13 cellular contexts compared by ENCODE assay signal in the genomic region with DNA sequence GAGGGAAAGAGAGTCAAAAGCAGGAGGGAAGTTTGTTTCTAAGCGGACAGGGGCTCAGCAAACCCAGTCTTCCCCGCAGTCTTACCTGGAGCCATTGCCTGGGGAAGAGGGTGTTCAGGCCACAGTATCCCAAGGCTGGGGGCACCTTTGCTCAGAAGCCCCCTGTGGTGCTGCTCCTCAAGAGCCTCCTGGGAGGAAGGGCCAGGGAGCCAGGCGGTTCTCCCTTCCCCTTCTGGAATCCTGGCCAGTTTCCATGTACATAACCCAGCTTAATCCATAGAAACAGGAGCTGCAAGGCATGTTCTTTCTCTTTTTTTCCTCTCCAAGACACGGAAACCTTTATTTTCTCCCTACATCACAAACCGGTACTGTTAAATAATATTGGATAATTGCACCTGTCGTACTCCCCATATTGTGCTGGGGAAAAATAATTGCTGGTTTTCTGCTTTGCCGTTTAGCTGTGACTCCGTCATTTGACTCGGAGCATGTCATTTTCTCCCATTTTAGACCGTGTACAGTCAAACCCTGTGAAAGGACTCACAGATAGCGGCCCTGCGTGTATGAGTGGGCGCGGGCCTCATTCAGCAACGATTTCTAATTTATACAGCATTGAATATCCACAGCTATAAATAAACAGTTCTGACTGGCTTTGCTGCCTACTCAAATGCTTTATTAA.
DNase-seq lines count a peak whose midpoint lies in the region; ATAC-seq, FAIRE-seq and TF ChIP-seq lines count a peak whose summit lies in the region.
"Had no signal": no experiment of that assay in that cellular context is flagged by ENCODE, and none has a peak within 500 bp of the region (broad histone marks: within the 10 kb centered on the region; RNA-seq: fewer than 3 reads in every experiment).

No MANE protein-coding gene starts in this region.

- no peak for FAIRE-seq in astrocyte (lab: Jason Lieb, UNC)
- FAIRE-seq: endometrium, urothelium cell line had no signal

- H3K36me3 Mint-ChIP-seq in CD4-positive, alpha-beta memory T cell: no peaks in the 10 kb centered on the region
- no peaks in the 10 kb centered on the region for H3K36me3 Mint-ChIP-seq in astrocyte (ENCODE audit: low read depth, unreplicated experiment)

- WGBS in psoas muscle, 3 donors: 37 to 48% (median 41%) methylated on average over 15 of the region's 15 CpGs

- intact Hi-C loops in CD4-positive, alpha-beta memory T cell (cut with micrococcal nuclease): loop anchor here (1.0 to 5.0 kb wide), 4 partner anchors 18 to 619 kb away; partner anchors contain the start of gene SMIM13
- intact Hi-C loops in psoas muscle (cut with DNase I) (no loop called here), Right ventricle myocardium superior (cut with DNase I) (no loop called here)

- H3K27ac ChIP-seq in CD4-positive, alpha-beta memory T cell (ENCODE audit: low read depth, low read length): peak overlapping the region; percentile 39
- H3K27ac ChIP-seq in astrocyte (ENCODE audit: low read depth, low read length): no peak overlapping the region
- peak overlapping the region; percentile 9 for H3K27ac ChIP-seq in psoas muscle
- H3K27ac ChIP-seq: SK-N-MC had no signal

- H3K4me2 ChIP-seq in astrocyte (ENCODE audit: low read length): peak overlapping the region; percentile 49

- H2AFZ ChIP-seq in astrocyte (ENCODE audit: low read depth, low read length): peak overlapping the region; percentile 30

- H3K9me3 Mint-ChIP-seq in CD4-positive, alpha-beta memory T cell: no peaks in the 10 kb centered on the region
- H3K9me3 Mint-ChIP-seq in astrocyte (ENCODE audit: unreplicated experiment): no peaks in the 10 kb centered on the region

- no peaks in the 10 kb centered on the region for H3K27me3 ChIP-seq in CD4-positive, alpha-beta memory T cell (ENCODE audit: insufficient read depth, low read length)
- H3K27me3 ChIP-seq in astrocyte (ENCODE audit: insufficient read depth, low read length): no peaks in the 10 kb centered on the region
- no peaks in the 10 kb centered on the region for H3K27me3 ChIP-seq in psoas muscle (ENCODE audit: insufficient read depth in 3 of 3, low read length in 2 of 3)

- ATAC-seq in HG03378 (IDR thresholded peaks at IDR 0.05; ENCODE audit: unreplicated experiment) (peak; percentile 18), psoas muscle (no peak), Right ventricle myocardium superior (ENCODE audit: poor library complexity) (no peak)
- ATAC-seq: left ventricle myocardium superior had no signal

- no peaks in the 10 kb centered on the region for H3K27me3 Mint-ChIP-seq in CD4-positive, alpha-beta memory T cell
- H3K27me3 Mint-ChIP-seq in astrocyte (ENCODE audit: low read depth, unreplicated experiment): no peaks in the 10 kb centered on the region

- POLR2A ChIA-PET in CD4-positive, alpha-beta memory T cell (lab: Charles Lee; ENCODE audit: partially characterized antibody): interaction anchor here (0.7 to 5.8 kb wide), 8 partner anchors 10 to 522 kb away, joined by 3 to 45 read pairs (median 10); partner anchors contain the start of gene HIVEP1

- TF ChIP-seq CTCF in astrocyte (IDR thresholded peaks at IDR 0.05; ENCODE audit: insufficient read depth, low read depth, low read length) (no peak), psoas muscle (IDR thresholded peaks at IDR 0.05) (no peak)

- H3K4me3 Mint-ChIP-seq in CD4-positive, alpha-beta memory T cell: peak overlapping the region in 7 of 8 donors; percentile 54 to 85 (median 69)
- no peak overlapping the region for H3K4me3 Mint-ChIP-seq in astrocyte (ENCODE audit: unreplicated experiment)

- no peak for DNase-seq in CD4-positive, alpha-beta memory T cell
- peak; percentile 38 for DNase-seq in astrocyte (ENCODE audit: low read depth)
- DNase-seq in psoas muscle: no peak
- DNase-seq in DMS 273 treated with DMSO at 0.1 percent for 48 hours (lab: John Stamatoyannopoulos, UW): no peak
- DNase-seq in HK-2 (ENCODE audit: unreplicated experiment): no peak
- DNase-seq in Right ventricle myocardium superior: no peak
- no peak for DNase-seq in SW 1271 (lab: John Stamatoyannopoulos, UW)
- DNase-seq: left ventricle myocardium superior, NCI-H2171 had no signal

- H3K4me1 ChIP-seq in CD4-positive, alpha-beta memory T cell (ENCODE audit: insufficient read depth, low read length): peaks cover 65% of the 10 kb centered on the region
- peaks cover 7% of the 10 kb centered on the region for H3K4me1 ChIP-seq in astrocyte (ENCODE audit: insufficient read depth, low read length)
- peaks cover 11% of the 10 kb centered on the region for H3K4me1 ChIP-seq in psoas muscle

- H3K9me3 ChIP-seq in CD4-positive, alpha-beta memory T cell (ENCODE audit: control insufficient read depth in 1 of 2, low read length in 2 of 2): no peaks in the 10 kb centered on the region
- H3K9me3 ChIP-seq in astrocyte (ENCODE audit: insufficient read depth, low read depth, low read length) (no peaks in the 10 kb centered on the region), psoas muscle (no peaks in the 10 kb centered on the region)

- H3K4me3 ChIP-seq in CD4-positive, alpha-beta memory T cell (ENCODE audit: low read length in 2 of 2): no peak overlapping the region
- H3K4me3 ChIP-seq in astrocyte (ENCODE audit: insufficient read depth, low read depth, low read length): no peak overlapping the region
- peak overlapping the region; percentile 3 for H3K4me3 ChIP-seq in psoas muscle
- H3K4me3 ChIP-seq: SK-N-MC had no signal

- H3K27ac Mint-ChIP-seq in CD4-positive, alpha-beta memory T cell: peak overlapping the region; percentile 89 to 98 (median 95)
- no peak overlapping the region for H3K27ac Mint-ChIP-seq in astrocyte (ENCODE audit: unreplicated experiment)

- H3K4me1 Mint-ChIP-seq in CD4-positive, alpha-beta memory T cell: peaks cover 52 to 69% (median 63%) of the 10 kb centered on the region in 4 donors
- H3K4me1 Mint-ChIP-seq in astrocyte (ENCODE audit: low read depth, unreplicated experiment): peaks cover 10% of the 10 kb centered on the region

- H3K79me2 ChIP-seq in astrocyte (ENCODE audit: insufficient read depth, low read length): no peaks in the 10 kb centered on the region

- H3K9ac ChIP-seq in astrocyte (ENCODE audit: low read length): no peak overlapping the region

- CTCF ChIA-PET in CD4-positive, alpha-beta memory T cell (lab: Charles Lee; ENCODE audit: partially characterized antibody): interaction anchor here (0.8 to 3.7 kb wide), 8 partner anchors 9 to 303 kb away, joined by 3 to 16 read pairs (median 4); no protein-coding TSS in a partner anchor

- no peaks in the 10 kb centered on the region for H3K36me3 ChIP-seq in CD4-positive, alpha-beta memory T cell (ENCODE audit: insufficient read depth, low read length)
- no peaks in the 10 kb centered on the region for H3K36me3 ChIP-seq in astrocyte (ENCODE audit: insufficient read depth, low read length)
- H3K36me3 ChIP-seq in psoas muscle (ENCODE audit: insufficient read depth in 1 of 2, low read depth in 1 of 2): no peaks in the 10 kb centered on the region

- H4K20me1 ChIP-seq in astrocyte (ENCODE audit: insufficient read depth, low read length): no peaks in the 10 kb centered on the region
